ENCODE assay signal across 27 cellular contexts in the genomic region with DNA sequence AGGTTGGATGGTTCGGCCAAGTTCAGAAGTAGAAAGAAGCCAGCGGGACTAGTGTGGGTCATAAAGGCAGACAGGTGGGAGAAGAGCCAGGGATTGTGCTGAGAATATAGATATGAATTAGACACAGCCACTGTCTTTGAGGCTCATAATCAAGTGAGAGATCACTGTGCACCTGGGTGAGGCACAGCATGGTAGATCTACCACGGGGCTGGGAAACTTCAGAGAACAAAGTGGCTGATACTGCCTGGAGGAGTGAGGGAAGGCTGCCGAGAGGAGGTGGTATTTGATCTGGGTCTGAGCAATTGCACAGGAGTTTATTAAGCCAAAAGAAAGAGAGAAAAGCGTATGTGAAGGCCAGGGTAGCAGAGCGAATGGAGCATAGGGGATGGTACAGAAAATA.
"Had no signal": no experiment of that assay in that cellular context is flagged by ENCODE, and none has a peak within 500 bp of the region (broad histone marks: within the 10 kb centered on the region; RNA-seq: fewer than 3 reads in every experiment).

No MANE protein-coding gene starts in this region.

- DNase-seq: activated CD4-positive, alpha-beta memory T cell treated with anti-CD3 and anti-CD28 coated beads, Interleukin-2, amount 10 ng/mL, durations not matched to agents 7 days and 5 days; activated CD4-positive, alpha-beta T cell treated with anti-CD3 and anti-CD28 coated beads for 1 hour; activated CD4-positive, alpha-beta T cell treated with anti-CD3 and anti-CD28 coated beads for 4 hours; activated CD4-positive, alpha-beta T cell treated with anti-CD3 and anti-CD28 coated beads, Interleukin-2, amount 10 ng/mL, durations not matched to agents 7 days and 5 days; activated CD4-positive, alpha-beta T cell treated with anti-CD3 and anti-CD28 coated beads, Interleukin-2, amount 50 U/mL, for 4 hours; activated CD8-positive, alpha-beta memory T cell treated with anti-CD3 and anti-CD28 coated beads, Interleukin-2, amount 50 U/mL, for 48 hours; activated gamma-delta T cell; activated naive CD4-positive, alpha-beta T cell treated with anti-CD3 and anti-CD28 coated beads, Interleukin-2, amount 50 U/mL, for 16 hours; activated naive CD4-positive, alpha-beta T cell treated with Interleukin-2 at 50 U/mL for 16 hours; activated T-cell treated with anti-CD3 and anti-CD28 coated beads for 4 hours; activated T-cell treated with anti-CD3 and anti-CD28 coated beads, Interleukin-2, amount 50 U/mL, for 24 hours; activated T-cell treated with anti-CD3 and anti-CD28 coated beads, Interleukin-2, amount 50 U/mL, for 72 hours; amniotic stem cell; anterior cingulate cortex; brain microvascular endothelial cell; dorsolateral prefrontal cortex; effector memory CD4-positive, alpha-beta T cell; esophagus squamous epithelium; head of caudate nucleus; T-helper 2 cell had no signal

- H3K4me1 ChIP-seq: esophagus squamous epithelium had no signal

- H3K27me3 ChIP-seq: brain microvascular endothelial cell, dorsolateral prefrontal cortex, esophagus squamous epithelium had no signal

- FAIRE-seq: astrocyte, bronchial epithelial cell, frontal cortex had no signal

- H3K4me3 ChIP-seq: coronary artery, dorsolateral prefrontal cortex, esophagus squamous epithelium had no signal

- H3K9me3 ChIP-seq: esophagus squamous epithelium had no signal

- ATAC-seq: activated T-cell treated with anti-CD3 and anti-CD28 coated beads, Interleukin-2, amount 50 U/mL, for 72 hours; WTC11 had no signal

- H3K36me3 ChIP-seq: brain microvascular endothelial cell, esophagus squamous epithelium had no signal

- H3K27ac ChIP-seq: brain microvascular endothelial cell, coronary artery, dorsolateral prefrontal cortex, epithelial cell of prostate, esophagus squamous epithelium, VCaP had no signal
